22 cellular contexts compared by ENCODE assay signal in genomic region chr5:80741015-80741414, GRCh38.
DNase-seq lines count a peak whose midpoint lies in the region; ATAC-seq and TF ChIP-seq lines count a peak whose summit lies in the region.
"Had no signal": no experiment of that assay in that cellular context is flagged by ENCODE, and none has a peak within 500 bp of the region (broad histone marks: within the 10 kb centered on the region; RNA-seq: fewer than 3 reads in every experiment).

No MANE protein-coding gene starts in this region.

- H3K36me3 ChIP-seq in GM23338 (ENCODE audit: insufficient read depth), result peaks cover 5% of the 10 kb centered on the region; the same call in 1 of the 2 replicates
- H3K36me3 ChIP-seq in tibial artery, result peaks cover 26 to 33% (median 26%) of the 10 kb centered on the region in 3 donors

- no peaks in the 10 kb centered on the region for H3F3A ChIP-seq in GM23338 (replicated peaks; ENCODE audit: low read depth)

- H3K4me3 Mint-ChIP-seq in activated naive CD8-positive, alpha-beta T cell, result no peak overlapping the region
- H3K4me3 Mint-ChIP-seq in activated naive CD8-positive, alpha-beta T cell treated with anti-CD3 and anti-CD28 coated beads for 36 hours, result no peak overlapping the region
- no peak overlapping the region for H3K4me3 Mint-ChIP-seq in GM23338
- no peak overlapping the region for H3K4me3 Mint-ChIP-seq in activated naive CD8-positive, alpha-beta T cell treated with anti-CD3 and anti-CD28 coated beads, Interleukin-2, amount 10 ng/mL, durations not matched to agents 7 days and 5 days
- H3K4me3 Mint-ChIP-seq in stimulated activated effector memory CD8-positive, alpha-beta T cell treated with anti-CD3 and anti-CD28 coated beads, Interleukin-12 subunit alpha, Interleukin-12 subunit beta, amount 100 ng/mL, for 72 hours, result no peak overlapping the region
- H3K4me3 Mint-ChIP-seq: endodermal cell had no signal

- H3K27ac ChIP-seq in GM23338 (ENCODE audit: low read depth), result no peak overlapping the region
- no peak overlapping the region for H3K27ac ChIP-seq in tibial artery
- H3K27ac ChIP-seq: pancreas, suprapubic skin had no signal

- ATAC-seq in GM23338 (no peak), GM19452 (IDR thresholded peaks at IDR 0.05; ENCODE audit: unreplicated experiment) (no peak)
- no peak for ATAC-seq in activated naive CD8-positive, alpha-beta T cell treated with anti-CD3 and anti-CD28 coated beads, Interleukin-2, amount 10 ng/mL, durations not matched to agents 7 days and 5 days (ENCODE audit: low read depth)
- ATAC-seq in stimulated activated effector memory CD8-positive, alpha-beta T cell treated with anti-CD3 and anti-CD28 coated beads, Interleukin-12 subunit alpha, Interleukin-12 subunit beta, amount 100 ng/mL, for 72 hours, result no peak
- ATAC-seq: GM12878, pancreas had no signal

- peaks cover 14% of the 10 kb centered on the region for H3K4me1 Mint-ChIP-seq in activated naive CD8-positive, alpha-beta T cell (ENCODE audit: low read depth)
- H3K4me1 Mint-ChIP-seq in activated naive CD8-positive, alpha-beta T cell treated with anti-CD3 and anti-CD28 coated beads for 36 hours, result peaks cover 4% of the 10 kb centered on the region
- peaks cover 6% of the 10 kb centered on the region for H3K4me1 Mint-ChIP-seq in GM23338
- H3K4me1 Mint-ChIP-seq in activated naive CD8-positive, alpha-beta T cell treated with anti-CD3 and anti-CD28 coated beads, Interleukin-2, amount 10 ng/mL, durations not matched to agents 7 days and 5 days, result peaks cover 15% of the 10 kb centered on the region
- H3K4me1 Mint-ChIP-seq in stimulated activated effector memory CD8-positive, alpha-beta T cell treated with anti-CD3 and anti-CD28 coated beads, Interleukin-12 subunit alpha, Interleukin-12 subunit beta, amount 100 ng/mL, for 72 hours, result peaks cover 29% of the 10 kb centered on the region

- H3K4me2 ChIP-seq in GM23338, result no peak overlapping the region
- H3K4me2 ChIP-seq: SK-N-SH had no signal

- H3K4me1 ChIP-seq in GM23338 (ENCODE audit: insufficient read depth) (peaks cover 5% of the 10 kb centered on the region; the same call in 1 of the 2 replicates), tibial artery (no peaks in the 10 kb centered on the region)
- H3K4me1 ChIP-seq: Peyer's patch, suprapubic skin had no signal

- H4K20me1 ChIP-seq in GM23338 (replicated peaks; ENCODE audit: insufficient read depth), result no peaks in the 10 kb centered on the region

- no peak overlapping the region for H3K4me3 ChIP-seq in GM23338
- H3K4me3 ChIP-seq in tibial artery, result no peak overlapping the region
- H3K4me3 ChIP-seq: GM12878, lung, pancreas, Peyer's patch, suprapubic skin had no signal

- H3K27me3 ChIP-seq in GM23338 (ENCODE audit: insufficient read depth) (no peaks in the 10 kb centered on the region), tibial artery (no peaks in the 10 kb centered on the region)
- H3K27me3 ChIP-seq: pancreas, Peyer's patch, suprapubic skin had no signal

- POLR2A ChIA-PET in activated naive CD8-positive, alpha-beta T cell treated with anti-CD3 and anti-CD28 coated beads, Interleukin-2, amount 10 ng/mL, durations not matched to agents 7 days and 5 days (lab: Charles Lee), result no interaction called here

- H3K27ac Mint-ChIP-seq in activated naive CD8-positive, alpha-beta T cell, result peak overlapping the region; percentile 54
- H3K27ac Mint-ChIP-seq in activated naive CD8-positive, alpha-beta T cell treated with anti-CD3 and anti-CD28 coated beads for 36 hours, result no peak overlapping the region
- peak overlapping the region; percentile 69 for H3K27ac Mint-ChIP-seq in GM23338
- peak overlapping the region; percentile 44 for H3K27ac Mint-ChIP-seq in activated naive CD8-positive, alpha-beta T cell treated with anti-CD3 and anti-CD28 coated beads, Interleukin-2, amount 10 ng/mL, durations not matched to agents 7 days and 5 days
- H3K27ac Mint-ChIP-seq in stimulated activated effector memory CD8-positive, alpha-beta T cell treated with anti-CD3 and anti-CD28 coated beads, Interleukin-12 subunit alpha, Interleukin-12 subunit beta, amount 100 ng/mL, for 72 hours, result peak overlapping the region; percentile 69
- H3K27ac Mint-ChIP-seq: endodermal cell had no signal

- no peaks in the 10 kb centered on the region for H3K9me3 ChIP-seq in tibial artery
- H3K9me3 ChIP-seq: pancreas, Peyer's patch, SK-N-SH, suprapubic skin had no signal

- no peaks in the 10 kb centered on the region for H3K9me3 Mint-ChIP-seq in activated naive CD8-positive, alpha-beta T cell (ENCODE audit: low read depth)
- H3K9me3 Mint-ChIP-seq in activated naive CD8-positive, alpha-beta T cell treated with anti-CD3 and anti-CD28 coated beads for 36 hours, result no peaks in the 10 kb centered on the region
- no peaks in the 10 kb centered on the region; the same call in 2 of the 3 replicates for H3K9me3 Mint-ChIP-seq in GM23338
- peaks cover 3% of the 10 kb centered on the region for H3K9me3 Mint-ChIP-seq in activated naive CD8-positive, alpha-beta T cell treated with anti-CD3 and anti-CD28 coated beads, Interleukin-2, amount 10 ng/mL, durations not matched to agents 7 days and 5 days
- no peaks in the 10 kb centered on the region for H3K9me3 Mint-ChIP-seq in stimulated activated effector memory CD8-positive, alpha-beta T cell treated with anti-CD3 and anti-CD28 coated beads, Interleukin-12 subunit alpha, Interleukin-12 subunit beta, amount 100 ng/mL, for 72 hours
- H3K9me3 Mint-ChIP-seq: endodermal cell had no signal

- H2AFZ ChIP-seq in GM23338, result no peak overlapping the region

- no peak for TF ChIP-seq CTCF in GM23338 (conservative IDR thresholded peaks at IDR 0.05; ENCODE audit: low read depth in 2 of 2)
- TF ChIP-seq CTCF in tibial artery (IDR thresholded peaks at IDR 0.05), result no peak

- no peaks in the 10 kb centered on the region for H3K9me2 ChIP-seq in GM23338 (ENCODE audit: insufficient read depth)
- H3K9me2 ChIP-seq: SK-N-SH had no signal

- H3K79me2 ChIP-seq in GM23338 (replicated peaks; ENCODE audit: insufficient read depth), result no peaks in the 10 kb centered on the region

- intact Hi-C loops in tibial artery (cut with DNase I; ENCODE audit: low total_unique reads), result no loop called here

- DNase-seq in activated naive CD8-positive, alpha-beta T cell treated with anti-CD3 and anti-CD28 coated beads for 36 hours, result no peak
- DNase-seq in GM23338 (ENCODE audit: low spot score), result no peak
- no peak for DNase-seq in activated naive CD8-positive, alpha-beta T cell treated with anti-CD3 and anti-CD28 coated beads, Interleukin-2, amount 10 ng/mL, durations not matched to agents 7 days and 5 days
- DNase-seq in stimulated activated effector memory CD8-positive, alpha-beta T cell treated with anti-CD3 and anti-CD28 coated beads, Interleukin-12 subunit alpha, Interleukin-12 subunit beta, amount 100 ng/mL, for 72 hours (ENCODE audit: low spot score in 2 of 2), result no peak
- no peak for DNase-seq in DMS53 (lab: John Stamatoyannopoulos, UW)
- DNase-seq in tibial artery, result no peak
- DNase-seq: activated CD4-positive, alpha-beta T cell treated with anti-CD3 and anti-CD28 coated beads, Interleukin-2, amount 50 U/mL, for 4 hours; activated gamma-delta T cell; aorta; endodermal cell; head of caudate nucleus; NCI-H1436 treated with DMSO at 0.1 percent for 48 hours; NCI-H82; pancreas; Peyer's patch; SK-N-SH; stimulated activated CD4-positive, alpha-beta T cell treated with anti-CD3 and anti-CD28 coated beads, Interleukin-4, amount 100 ng/mL, for 4 hours had no signal

- peaks cover 37% of the 10 kb centered on the region for H3K36me3 Mint-ChIP-seq in activated naive CD8-positive, alpha-beta T cell
- peaks cover 47% of the 10 kb centered on the region for H3K36me3 Mint-ChIP-seq in activated naive CD8-positive, alpha-beta T cell treated with anti-CD3 and anti-CD28 coated beads for 36 hours
- H3K36me3 Mint-ChIP-seq in GM23338 (ENCODE audit: low read depth), result peaks cover 30% of the 10 kb centered on the region
- H3K36me3 Mint-ChIP-seq in activated naive CD8-positive, alpha-beta T cell treated with anti-CD3 and anti-CD28 coated beads, Interleukin-2, amount 10 ng/mL, durations not matched to agents 7 days and 5 days, result peaks cover 65% of the 10 kb centered on the region
- peaks cover 15% of the 10 kb centered on the region for H3K36me3 Mint-ChIP-seq in stimulated activated effector memory CD8-positive, alpha-beta T cell treated with anti-CD3 and anti-CD28 coated beads, Interleukin-12 subunit alpha, Interleukin-12 subunit beta, amount 100 ng/mL, for 72 hours

- no peaks in the 10 kb centered on the region for H3K27me3 Mint-ChIP-seq in activated naive CD8-positive, alpha-beta T cell
- H3K27me3 Mint-ChIP-seq in activated naive CD8-positive, alpha-beta T cell treated with anti-CD3 and anti-CD28 coated beads for 36 hours, result no peaks in the 10 kb centered on the region
- no peaks in the 10 kb centered on the region for H3K27me3 Mint-ChIP-seq in GM23338 (ENCODE audit: insufficient read depth, low read depth, poor library complexity)
- H3K27me3 Mint-ChIP-seq in activated naive CD8-positive, alpha-beta T cell treated with anti-CD3 and anti-CD28 coated beads, Interleukin-2, amount 10 ng/mL, durations not matched to agents 7 days and 5 days, result no peaks in the 10 kb centered on the region

TF ChIP-seq in GM23338, 12 proteins besides CTCF, POLR2A, EP300 and RAD21:
- TF ChIP-seq EZH2 (IDR thresholded peaks at IDR 0.05; ENCODE audit: low read depth, unreplicated experiment) (no peak), ZNF331 (CRISPR knock-in tag; IDR thresholded peaks at IDR 0.05; ENCODE audit: low read depth) (no peak), ETS1 (IDR thresholded peaks at IDR 0.05) (no peak), NANOG (IDR thresholded peaks at IDR 0.05; ENCODE audit: borderline replicate concordance) (no peak), ZNF114 (CRISPR knock-in tag; IDR thresholded peaks at IDR 0.05) (no peak), JUNB (IDR thresholded peaks at IDR 0.05; ENCODE audit: unreplicated experiment) (no peak), EZH2phosphoT487 (IDR thresholded peaks at IDR 0.05; ENCODE audit: unreplicated experiment) (no peak), POLR2AphosphoS5 (IDR thresholded peaks at IDR 0.05; ENCODE audit: low read depth) (no peak)
